ENCODE assay signal across 32 cellular contexts in genomic region chr13:107568181-107568580, GRCh38.
"Had no signal": no experiment of that assay in that cellular context is flagged by ENCODE, and none has a peak within 500 bp of the region (broad histone marks: within the 10 kb centered on the region; RNA-seq: fewer than 3 reads in every experiment).

No MANE protein-coding gene starts in this region.

- H3K4me3 ChIP-seq: adrenal gland, breast epithelium, cardiac muscle cell, coronary artery, esophagus squamous epithelium, gastroesophageal sphincter, heart right ventricle had no signal

- H3K36me3 ChIP-seq: adrenal gland, breast epithelium, cardiac muscle cell, esophagus squamous epithelium, gastroesophageal sphincter, heart right ventricle, WERI-Rb-1 had no signal

- H3K9me3 ChIP-seq: adrenal gland, breast epithelium, gastroesophageal sphincter, heart right ventricle had no signal

- H3K4me1 ChIP-seq: adrenal gland, breast epithelium, esophagus squamous epithelium, gastroesophageal sphincter, heart right ventricle had no signal

- H3K27me3 ChIP-seq: adrenal gland, breast epithelium, cardiac muscle cell, esophagus squamous epithelium, gastroesophageal sphincter had no signal

- DNase-seq: activated B cell treated with CpG ODN at 0.5 μM for 24 hours; activated CD4-positive, alpha-beta T cell treated with anti-CD3 and anti-CD28 coated beads for 48 hours; activated CD4-positive, alpha-beta T cell treated with anti-CD3 and anti-CD28 coated beads, Interleukin-2, amount 50 U/mL, for 1 hour; activated CD4-positive, alpha-beta T cell treated with anti-CD3 and anti-CD28 coated beads, Interleukin-2, amount 50 U/mL, for 48 hours; activated CD8-positive, alpha-beta memory T cell treated with anti-CD3 and anti-CD28 coated beads for 24 hours; activated CD8-positive, alpha-beta T cell treated with anti-CD3 and anti-CD28 coated beads for 36 hours; activated effector memory CD4-positive, alpha-beta T cell treated with Interleukin-2 at 50 U/mL for 16 hours; activated gamma-delta T cell treated with Interleukin-2 at 50 U/mL for 16 hours; activated naive CD4-positive, alpha-beta T cell treated with anti-CD3 and anti-CD28 coated beads for 36 hours; activated naive CD8-positive, alpha-beta T cell treated with anti-CD3 and anti-CD28 coated beads for 36 hours; activated naive CD8-positive, alpha-beta T cell treated with anti-CD3 and anti-CD28 coated beads, Interleukin-2, amount 50 U/mL, for 24 hours; activated T-cell treated with anti-CD3 and anti-CD28 coated beads, Interleukin-2, amount 50 U/mL, for 4 hours; adrenal gland; amygdala; aorta; central memory CD4-positive, alpha-beta T cell; cerebellar nuclear complex; effector CD4-positive, alpha-beta T cell; effector memory CD8-positive, alpha-beta T cell; esophagus squamous epithelium; foreskin melanocyte; heart right ventricle; T-helper 1 cell; T-helper 17 cell; T1000; WERI-Rb-1 had no signal

- ATAC-seq: activated CD4-positive, CD25-positive, alpha-beta regulatory T cell treated with anti-CD3 and anti-CD28 coated beads, Interleukin-2, amount 50 U/mL, for 24 hours; activated CD8-positive, alpha-beta T cell treated with anti-CD3 and anti-CD28 coated beads for 36 hours; activated naive CD8-positive, alpha-beta T cell treated with anti-CD3 and anti-CD28 coated beads, Interleukin-2, amount 50 U/mL, for 24 hours; activated T-cell treated with anti-CD3 and anti-CD28 coated beads, Interleukin-2, amount 50 U/mL, for 4 hours; activated T-helper 17 cell treated with anti-CD3 and anti-CD28 coated beads, Interleukin-2, amount 50 U/mL, for 72 hours; effector memory CD8-positive, alpha-beta T cell; gastroesophageal sphincter; heart right ventricle; T-helper 17 cell had no signal
